ENCODE assay signal across 22 cellular contexts in genomic region chr4:107682306-107682705, GRCh38. TPM values are rescaled to one million over a fixed set of nuclear protein-coding genes. Genes with fewer than 3 reads are reported as not detected.
DNase-seq lines count a peak whose midpoint lies in the region; ATAC-seq, FAIRE-seq and TF ChIP-seq lines count a peak whose summit lies in the region.
"Had no signal": no experiment of that assay in that cellular context is flagged by ENCODE, and none has a peak within 500 bp of the region (broad histone marks: within the 10 kb centered on the region; RNA-seq: fewer than 3 reads in every experiment).

No MANE protein-coding gene starts in this region.

- WGBS in HepG2 (ENCODE audit: low lambda C conversion rate): 94% methylated on average over 3 of the region's 3 CpGs
- 79% methylated on average over 3 of the region's 3 CpGs for WGBS in right lobe of liver (ENCODE audit: insufficient coverage, low coverage, low lambda C conversion rate, missing lambda C conversion rate)
- WGBS in IMR-90 (ENCODE audit: extremely low coverage in 2 of 2, insufficient read length in 1 of 2), 2 experiments: no CpG with 5 or more reads among the region's 3 CpGs
- WGBS in K562 (ENCODE audit: insufficient coverage, low coverage, missing lambda C conversion rate): 84% methylated on average over 3 of the region's 3 CpGs
- WGBS in esophagus squamous epithelium, 2 donors: 90 to 91% methylated on average over 3 of the region's 3 CpGs

- no peak overlapping the region for H2BK15ac ChIP-seq in IMR-90 (ENCODE audit: low read depth, low read length)

- ATAC-seq in HepG2: no peak
- no peak for ATAC-seq in right lobe of liver
- no peak for ATAC-seq in IMR-90 (ENCODE audit: low read depth)
- ATAC-seq in K562: no peak

- H3K79me2 ChIP-seq in HepG2 (ENCODE audit: insufficient read depth, low read length) (no peaks in the 10 kb centered on the region), K562 (ENCODE audit: control insufficient read depth, insufficient read depth, low read length) (no peaks in the 10 kb centered on the region)

- no peak overlapping the region for H2BK20ac ChIP-seq in IMR-90 (ENCODE audit: low read depth, low read length)

- no peak overlapping the region for H2AK5ac ChIP-seq in IMR-90 (ENCODE audit: low read depth, low read length)

- TF ChIP-seq POLR2A in HepG2 (IDR thresholded peaks at IDR 0.05; ENCODE audit: insufficient read depth in 1 of 2, low read depth in 2 of 2, low read length in 2 of 2) (no peak), right lobe of liver (IDR thresholded peaks at IDR 0.05) (no peak), IMR-90 (IDR thresholded peaks at IDR 0.05; ENCODE audit: low read depth, low read length) (no peak), K562 (conservative IDR thresholded peaks at IDR 0.05) (no peak), esophagus squamous epithelium (IDR thresholded peaks at IDR 0.05) (no peak)

- no peak overlapping the region for H3K9ac ChIP-seq in HepG2 (ENCODE audit: insufficient read depth, low read depth, low read length)
- H3K9ac ChIP-seq in IMR-90 (ENCODE audit: low read depth, low read length): no peak overlapping the region
- H3K9ac ChIP-seq in K562 (ENCODE audit: insufficient read depth in 1 of 2, low read depth in 2 of 2, low read length in 2 of 2): no peak overlapping the region
- H3K9ac ChIP-seq: GM23248 had no signal

- no peak overlapping the region for H2AK9ac ChIP-seq in IMR-90 (replicated peaks; ENCODE audit: low read depth, low read length, poor library complexity)

- H3K79me1 ChIP-seq in IMR-90 (ENCODE audit: low read depth in 1 of 2, low read length in 2 of 2): peaks cover 0 to 4% of the 10 kb centered on the region in 2 experiments; a peak in 1 of 4 replicates

- H3K4me1 ChIP-seq in HepG2 (ENCODE audit: insufficient read depth, low read length) (peaks cover 29% of the 10 kb centered on the region), right lobe of liver (no peaks in the 10 kb centered on the region), IMR-90 (ENCODE audit: control insufficient read depth, insufficient read depth, low read length) (no peaks in the 10 kb centered on the region), K562 (replicated peaks in 1 of 2; ENCODE audit: control insufficient read depth in 2 of 2, insufficient read depth in 2 of 2, low read length in 2 of 2) (no peaks in the 10 kb centered on the region), esophagus squamous epithelium (no peaks in the 10 kb centered on the region)

- intact Hi-C loops in HepG2 (cut with micrococcal nuclease; ENCODE audit: unreplicated experiment): no loop called here
- intact Hi-C loops in right lobe of liver (cut with DNase I): no loop called here
- intact Hi-C loops in IMR-90 (cut with micrococcal nuclease): no loop called here
- intact Hi-C loops in K562 (cut with micrococcal nuclease): no loop called here
- intact Hi-C loops in esophagus squamous epithelium (cut with DNase I): no loop called here

- TF ChIP-seq EP300 in HepG2 (IDR thresholded peaks at IDR 0.05; ENCODE audit: low read depth in 2 of 2, low read length in 2 of 2) (no peak), HepG2 (CRISPR knock-in tag; IDR thresholded peaks at IDR 0.05; ENCODE audit: borderline replicate concordance) (no peak), K562 (IDR thresholded peaks at IDR 0.05; ENCODE audit: low read length) (no peak)

- H3K4me3 Mint-ChIP-seq in progenitor cell of endocrine pancreas (ENCODE audit: low read depth): no peak overlapping the region
- H3K4me3 Mint-ChIP-seq: CD4-positive, alpha-beta memory T cell had no signal

- no TSS peak for BruUV-seq in HepG2 (replicated peaks; lab: Mats Ljungman, UMichigan)
- no TSS peak for BruUV-seq in IMR-90 (replicated peaks; lab: Mats Ljungman, UMichigan)
- no TSS peak for BruUV-seq in K562 (replicated peaks; lab: Mats Ljungman, UMichigan)

- no peak overlapping the region for H3K23ac ChIP-seq in IMR-90 (ENCODE audit: low read depth, low read length)

- H4K8ac ChIP-seq in IMR-90 (ENCODE audit: low read depth in 2 of 2, low read length in 2 of 2): no peak overlapping the region

- in situ Hi-C loops in HepG2 (cut with HindIII; ENCODE audit: extremely low pct_ligation_motif_present, low pct_unique_long_range_greater_than_20kb) (no loop called here), IMR-90 (cut with MboI; ENCODE audit: low sequenced_read_pairs) (no loop called here), K562 (cut with MboI) (no loop called here)

- no peaks in the 10 kb centered on the region for H3K27me3 ChIP-seq in HepG2 (ENCODE audit: control insufficient read depth in 1 of 2, insufficient read depth in 2 of 2, low read length in 2 of 2)
- no peaks in the 10 kb centered on the region for H3K27me3 ChIP-seq in right lobe of liver
- H3K27me3 ChIP-seq in IMR-90 (ENCODE audit: control insufficient read depth, insufficient read depth, low read length): no peaks in the 10 kb centered on the region
- H3K27me3 ChIP-seq in K562 (ENCODE audit: control insufficient read depth in 2 of 2, insufficient read depth in 2 of 2, low read length in 2 of 2): no peaks in the 10 kb centered on the region
- H3K27me3 ChIP-seq in esophagus squamous epithelium: no peaks in the 10 kb centered on the region

- no peaks in the 10 kb centered on the region for H3K27me3 Mint-ChIP-seq in progenitor cell of endocrine pancreas
- H3K27me3 Mint-ChIP-seq: CD4-positive, alpha-beta memory T cell had no signal

- no peak overlapping the region for H4K5ac ChIP-seq in IMR-90 (ENCODE audit: low read depth, low read length)

- no peak overlapping the region for H3K14ac ChIP-seq in IMR-90 (replicated peaks; ENCODE audit: low read depth, low read length)

- POLR2A ChIA-PET in HepG2 (lab: Yijun Ruan, JAX): no interaction called here
- POLR2A ChIA-PET in IMR-90 (lab: Charles Lee; ENCODE audit: unreplicated experiment): no interaction called here
- POLR2A ChIA-PET in K562 (lab: Yijun Ruan, JAX): no interaction called here

- H3K36me3 ChIP-seq in HepG2 (replicated peaks in 1 of 2; ENCODE audit: control insufficient read depth in 1 of 2, insufficient read depth in 2 of 2, low read length in 2 of 2): peaks cover 10 to 44% of the 10 kb centered on the region in 2 experiments; a peak in 3 of 5 replicates
- no peaks in the 10 kb centered on the region for H3K36me3 ChIP-seq in right lobe of liver
- peaks cover 12% of the 10 kb centered on the region for H3K36me3 ChIP-seq in IMR-90 (ENCODE audit: control insufficient read depth, insufficient read depth, low read length)
- H3K36me3 ChIP-seq in K562 (ENCODE audit: control insufficient read depth, insufficient read depth, low read length): peaks cover 21% of the 10 kb centered on the region; the same call in 2 of the 3 replicates
- peaks cover 0 to 79% (median 0%) of the 10 kb centered on the region in 3 donors for H3K36me3 ChIP-seq in esophagus squamous epithelium

- H3K9me3 ChIP-seq in HepG2 (ENCODE audit: low read length): no peaks in the 10 kb centered on the region
- H3K9me3 ChIP-seq in right lobe of liver: no peaks in the 10 kb centered on the region
- no peaks in the 10 kb centered on the region for H3K9me3 ChIP-seq in IMR-90 (ENCODE audit: control insufficient read depth, insufficient read depth, low read length)
- no peaks in the 10 kb centered on the region for H3K9me3 ChIP-seq in K562 (replicated peaks; ENCODE audit: control insufficient read depth, insufficient read depth, low read depth, low read length)
- no peaks in the 10 kb centered on the region for H3K9me3 ChIP-seq in esophagus squamous epithelium

- TF ChIP-seq RAD21 in HepG2 (CRISPR knock-in tag; IDR thresholded peaks at IDR 0.05) (no peak), IMR-90 (IDR thresholded peaks at IDR 0.05; ENCODE audit: low read length) (no peak), K562 (CRISPR knock-in tag; conservative IDR thresholded peaks at IDR 0.05 in 1 of 2, IDR thresholded peaks at IDR 0.05 in 1 of 2) (no peak)

- dilution Hi-C loops in IMR-90 (cut with HindIII; ENCODE audit: low sequenced_read_pairs, unreplicated experiment): no loop called here

- no peak overlapping the region for H3K4me2 ChIP-seq in HepG2 (ENCODE audit: low read depth, low read length)
- H3K4me2 ChIP-seq in IMR-90 (ENCODE audit: low read depth, low read length): no peak overlapping the region
- no peak overlapping the region for H3K4me2 ChIP-seq in K562 (ENCODE audit: insufficient read depth, low read length)

- H2BK5ac ChIP-seq in IMR-90 (ENCODE audit: low read depth, low read length, poor library complexity, severe bottlenecking): no peak overlapping the region

- TF ChIP-seq CTCF in HepG2 (CRISPR knock-in tag; IDR thresholded peaks at IDR 0.05) (no peak), right lobe of liver (IDR thresholded peaks at IDR 0.05) (no peak), IMR-90 (conservative IDR thresholded peaks at IDR 0.05; ENCODE audit: low read depth, low read length) (no peak), K562 (IDR thresholded peaks at IDR 0.05 in 2 of 3, conservative IDR thresholded peaks at IDR 0.05 in 1 of 3; ENCODE audit: insufficient read depth in 2 of 3, low read depth in 1 of 3, low read length in 3 of 3) (no peak), progenitor cell of endocrine pancreas (IDR thresholded peaks at IDR 0.05; ENCODE audit: unreplicated experiment) (no peak), esophagus squamous epithelium (IDR thresholded peaks at IDR 0.05) (no peak)

- H3K27ac ChIP-seq in HepG2 (ENCODE audit: extremely low read length, insufficient read depth, low read length): no peak overlapping the region
- no peak overlapping the region for H3K27ac ChIP-seq in right lobe of liver
- H3K27ac ChIP-seq in IMR-90 (ENCODE audit: insufficient read depth, low read length): no peak overlapping the region
- no peak overlapping the region for H3K27ac ChIP-seq in K562 (ENCODE audit: extremely low read depth, low read depth, low read length)
- no peak overlapping the region for H3K27ac ChIP-seq in esophagus squamous epithelium
- no peak overlapping the region for H3K27ac ChIP-seq in caudate nucleus (ENCODE audit: low read depth, low read length)
- H3K27ac ChIP-seq: GM23248 had no signal

- H4K20me1 ChIP-seq in HepG2 (ENCODE audit: insufficient read depth, low read length) (0 out of 2 replicates have a peak, but pooled peaks cover 2% of the 10 kb centered on the region), IMR-90 (ENCODE audit: insufficient read depth, low read length) (no peaks in the 10 kb centered on the region), K562 (replicated peaks; ENCODE audit: control insufficient read depth, insufficient read depth, low read length) (no peaks in the 10 kb centered on the region)

- H3K4me1 Mint-ChIP-seq in progenitor cell of endocrine pancreas (ENCODE audit: low read depth): peaks cover 35% of the 10 kb centered on the region

- peak overlapping the region; percentile 63 for H3K27ac Mint-ChIP-seq in progenitor cell of endocrine pancreas
- H3K27ac Mint-ChIP-seq: CD4-positive, alpha-beta memory T cell had no signal

- H3K9me3 Mint-ChIP-seq in progenitor cell of endocrine pancreas (ENCODE audit: low read depth): peaks cover 4% of the 10 kb centered on the region

- peaks cover 57% of the 10 kb centered on the region for H3K36me3 Mint-ChIP-seq in progenitor cell of endocrine pancreas (ENCODE audit: insufficient read depth)

- H3K9me1 ChIP-seq in IMR-90 (ENCODE audit: insufficient read depth, low read length): no peaks in the 10 kb centered on the region
- no peaks in the 10 kb centered on the region for H3K9me1 ChIP-seq in K562 (ENCODE audit: control insufficient read depth, insufficient read depth, low read length)

- no peak overlapping the region for H2BK120ac ChIP-seq in IMR-90 (ENCODE audit: low read depth, low read length)

- no peak overlapping the region for H3K18ac ChIP-seq in IMR-90 (ENCODE audit: low read depth, low read length)

- CTCF ChIA-PET in HepG2 (lab: Yijun Ruan, JAX; ENCODE audit: low intra/inter-chr PET ratio, low total read pairs): no interaction called here
- CTCF ChIA-PET in IMR-90 (lab: Yijun Ruan, JAX): no interaction called here
- CTCF ChIA-PET in K562 (lab: Yijun Ruan, JAX; ENCODE audit: low intra/inter-chr PET ratio): no interaction called here

- H3K4ac ChIP-seq in IMR-90 (ENCODE audit: low read depth, low read length): no peak overlapping the region

- H4K91ac ChIP-seq in IMR-90 (ENCODE audit: insufficient read depth, low read depth, low read length): no peak overlapping the region

- H3K56ac ChIP-seq in IMR-90 (ENCODE audit: extremely low read depth, insufficient read depth, low read length): no peak overlapping the region

- no peak overlapping the region for H2AFZ ChIP-seq in HepG2 (ENCODE audit: low read length)
- no peak overlapping the region for H2AFZ ChIP-seq in IMR-90 (replicated peaks; ENCODE audit: low read length, poor library complexity)
- no peak overlapping the region for H2AFZ ChIP-seq in K562 (ENCODE audit: low read depth, low read length)
- H2AFZ ChIP-seq: GM23248 had no signal

- H3K4me3 ChIP-seq in HepG2 (replicated peaks in 1 of 3; ENCODE audit: insufficient read depth in 1 of 3, low read depth in 2 of 3, low read length in 3 of 3) (no peak overlapping the region), right lobe of liver (no peak overlapping the region), IMR-90 (ENCODE audit: insufficient read depth, low read depth, low read length) (no peak overlapping the region), K562 (no peak overlapping the region), esophagus squamous epithelium (no peak overlapping the region)
- H3K4me3 ChIP-seq: GM23248 had no signal

- FAIRE-seq in HepG2 (lab: Jason Lieb, UNC) (no peak), K562 (lab: Jason Lieb, UNC) (no peak)
- FAIRE-seq: GM12891, GM19239, H1 had no signal

- DNase-seq in HepG2 (ENCODE audit: low spot score) (no peak), right lobe of liver (no peak), IMR-90 (no peak), K562 (ENCODE audit: extremely low read depth in 1 of 4, low spot score in 3 of 4) (no peak), progenitor cell of endocrine pancreas (ENCODE audit: low spot score, unreplicated experiment) (no peak), esophagus squamous epithelium (lab: John Stamatoyannopoulos, UW) (no peak), caudate nucleus (lab: John Stamatoyannopoulos, UW) (no peak)
- no peak for DNase-seq in activated effector memory CD4-positive, alpha-beta T cell treated with Interleukin-2 at 50 U/mL for 16 hours
- DNase-seq: 8988T; C1 segment of cervical spinal cord; Calu3; CD4-positive, alpha-beta memory T cell; COR-L47; DMS53; DMS79 treated with DMSO at 0.1 percent for 48 hours; GF-D8; GM23248; H7; HCEC 1CT had no signal

RNA-seq across cellular contexts. Expression of gene PAPSS1, which starts 37.7 kb away (rescaled TPM):
- 126 and 170 TPM in 2 replicates for total RNA-seq in HepG2 (2016; rRNA removed; fragmentation: Illumina TruSeq; extraction: Trizol)
- total RNA-seq in HepG2 (2016; cell fraction: cytosol; rRNA removed; fragmentation: Illumina TruSeq; extraction: Trizol; ENCODE audit: low read depth): 73.6 and 81.4 TPM in 2 replicates
- 127 and 163 TPM in 2 replicates for total RNA-seq in HepG2 (2016; cell fraction: insoluble cytoplasmic fraction; rRNA removed; fragmentation: Illumina TruSeq; extraction: Trizol)
- total RNA-seq in HepG2 (2016; cell fraction: membrane; rRNA removed; fragmentation: Illumina TruSeq; extraction: Trizol): 33.8 and 41.6 TPM in 2 replicates
- total RNA-seq in HepG2 (2016; cell fraction: nucleus; rRNA removed; fragmentation: Illumina TruSeq; extraction: Trizol): 77.5 and 82.3 TPM in 2 replicates
- polyA plus RNA-seq in HepG2 (2011; rRNA removed): 71.9 and 105 TPM in 2 replicates
- polyA plus RNA-seq in HepG2 (2011; cell fraction: cytosol; rRNA removed): 84.4 and 86.8 TPM in 2 replicates
- 50.7 and 63.9 TPM in 2 replicates for polyA plus RNA-seq in HepG2 (2011; cell fraction: nucleus; rRNA removed)
- 64.1 and 73.2 TPM in 2 replicates for polyA plus RNA-seq in HepG2 (2012)
- 4.8 and 5.5 TPM in 2 replicates for polyA plus RNA-seq in HepG2 (2016; cell fraction: cytosol; fragmentation: Illumina TruSeq; extraction: Trizol; ENCODE audit: low read depth)
- polyA plus RNA-seq in HepG2 (2016; cell fraction: insoluble cytoplasmic fraction; fragmentation: Illumina TruSeq; extraction: Trizol; ENCODE audit: low read depth): 147 and 149 TPM in 2 replicates
- 9.3 and 13.3 TPM in 2 replicates for polyA plus RNA-seq in HepG2 (2016; cell fraction: membrane; fragmentation: Illumina TruSeq; extraction: Trizol; ENCODE audit: low read depth)
- polyA plus RNA-seq in HepG2 (2016; cell fraction: nucleus; fragmentation: Illumina TruSeq; extraction: Trizol; ENCODE audit: insufficient read depth, low read depth): 67.7 and 74.4 TPM in 2 replicates
- polyA minus RNA-seq in HepG2 (2011; rRNA and poly(A)+ RNA removed; ENCODE audit: low replicate concordance): 32.2 and 93.6 TPM in 2 replicates
- 53.5 and 55.5 TPM in 2 replicates for polyA minus RNA-seq in HepG2 (2011; cell fraction: cytosol; rRNA and poly(A)+ RNA removed)
- polyA minus RNA-seq in HepG2 (2011; cell fraction: nucleus; rRNA and poly(A)+ RNA removed): 75.1 and 79.7 TPM in 2 replicates
- 1 to 10 TPM; 3.7 to 7.6 (median 6.8) TPM for total RNA-seq in right lobe of liver
- 82.8 and 90.5 TPM in 2 replicates for total RNA-seq in IMR-90 (2012; rRNA removed)
- polyA plus RNA-seq in IMR-90 (2012; rRNA removed): 64.7 and 71.8 TPM in 2 replicates
- 33.3 and 39.9 TPM in 2 replicates for polyA plus RNA-seq in IMR-90 (2012; cell fraction: cytosol; rRNA removed)
- polyA plus RNA-seq in IMR-90 (2012; cell fraction: nucleus; rRNA removed; ENCODE audit: low replicate concordance): 20.0 and 45.3 TPM in 2 replicates
- total RNA-seq in K562 (2011; cell fraction: chromatin; rRNA removed; ENCODE audit: low replicate concordance): 12.8 and 15.1 TPM in 2 replicates
- 6.0 and 7.2 TPM in 2 replicates for total RNA-seq in K562 (2011; cell fraction: nucleolus; rRNA removed)
- total RNA-seq in K562 (2011; cell fraction: nucleoplasm; rRNA removed): 10.0 and 11.5 TPM in 2 replicates
- total RNA-seq in K562 (2014; rRNA removed): 21.1 and 25.4 TPM in 2 replicates
- total RNA-seq in K562 (2014; rRNA removed; fragmentation: Illumina TruSeq; extraction: Trizol): 38.5 and 40.1 TPM in 2 replicates
- total RNA-seq in K562 (2015; rRNA removed; fragmentation: Illumina TruSeq; extraction: Trizol): 43.2 and 46.3 TPM in 2 replicates
- 32.1 and 35.0 TPM in 2 replicates for total RNA-seq in K562 (2021)
- polyA plus RNA-seq in K562 (2011; rRNA removed): 50.4 and 71.7 TPM in 2 replicates
- 19.6 and 57.1 TPM in 2 replicates for polyA plus RNA-seq in K562 (2011; cell fraction: cytosol; rRNA removed)
- polyA plus RNA-seq in K562 (2011; cell fraction: nucleus; rRNA removed): 19.9 and 48.8 TPM in 2 replicates
- 49.9 and 59.4 TPM in 2 replicates for polyA plus RNA-seq in K562 (2012)
- 35.1 and 41.9 TPM in 2 replicates for polyA plus RNA-seq in K562 (2014; fragmentation: Illumina TruSeq; extraction: Trizol)
- 10 to 100 TPM; 47.0 to 53.9 TPM for polyA plus RNA-seq in K562 (2014; fragmentation: Nextera tagmentation; extraction: Ambion mirVana)
- polyA plus RNA-seq in K562 (2014; rRNA removed): 29.4 and 39.3 TPM in 2 replicates
- polyA minus RNA-seq in K562 (2011; rRNA and poly(A)+ RNA removed): 59.5 and 115 TPM in 2 replicates
- polyA minus RNA-seq in K562 (2011; cell fraction: cytosol; rRNA and poly(A)+ RNA removed): 20.5 and 26.2 TPM in 2 replicates
- polyA minus RNA-seq in K562 (2011; cell fraction: nucleus; rRNA and poly(A)+ RNA removed): 16.0 and 48.9 TPM in 2 replicates
- 136 and 146 TPM in 2 replicates for total RNA-seq in progenitor cell of endocrine pancreas
- total RNA-seq in esophagus squamous epithelium: 10 to 100 TPM; 30.8 to 54.1 (median 36.0) TPM

Comparison
In these comparisons a context has a peak if more than half of its experiments do, and no peak if none do; other contexts are left out.
1. Of the 241 proteins assayed by ChIP-seq in both HepG2 and K562: peak only in HepG2: none; only in K562: MAFG; in both: MAFF and MAFK; in neither: 238.